ENCODE assay signal across 9 cellular contexts in genomic region chr19:15631817-15632216, GRCh38. TPM values are rescaled to one million over a fixed set of nuclear protein-coding genes. Genes with fewer than 3 reads are reported as not detected.
DNase-seq lines count a peak whose midpoint lies in the region; ATAC-seq and TF ChIP-seq lines count a peak whose summit lies in the region.
"Had no signal": no experiment of that assay in that cellular context is flagged by ENCODE, and none has a peak within 500 bp of the region (broad histone marks: within the 10 kb centered on the region; RNA-seq: fewer than 3 reads in every experiment).

No MANE protein-coding gene starts in this region.

- no peaks in the 10 kb centered on the region for H4K20me1 ChIP-seq in mammary epithelial cell (ENCODE audit: insufficient read depth, low read length)

- peak; percentile 62 for DNase-seq in activated naive CD4-positive, alpha-beta T cell treated with anti-CD3 and anti-CD28 coated beads, Interleukin-2, amount 10 ng/mL, durations not matched to agents 7 days and 5 days
- DNase-seq in activated naive CD4-positive, alpha-beta T cell treated with anti-CD3 and anti-CD28 coated beads, Interleukin-2, amount 50 U/mL, for 72 hours (ENCODE audit: low spot score in 2 of 2), result no peak
- DNase-seq in NOMO-1 (lab: John Stamatoyannopoulos, UW; ENCODE audit: unreplicated experiment in 2 of 2) (peak; percentile 17 to 62), mammary epithelial cell (no peak), SW480 (ENCODE audit: low spot score) (no peak), NCI-H510A treated with DMSO at 0.1 percent for 48 hours (lab: John Stamatoyannopoulos, UW) (no peak)
- peak; percentile 11 for DNase-seq in stimulated activated CD8-positive, alpha-beta memory T cell treated with anti-CD3 and anti-CD28 coated beads, Interleukin-4, amount 100 ng/mL, for 24 hours (ENCODE audit: low read depth)

- H3K4me1 ChIP-seq in mammary epithelial cell (ENCODE audit: insufficient read depth, low read length), result peaks cover 20% of the 10 kb centered on the region

- no peaks in the 10 kb centered on the region for H3K36me3 Mint-ChIP-seq in activated naive CD4-positive, alpha-beta T cell treated with anti-CD3 and anti-CD28 coated beads, Interleukin-2, amount 10 ng/mL, durations not matched to agents 7 days and 5 days
- no peaks in the 10 kb centered on the region for H3K36me3 Mint-ChIP-seq in activated naive CD4-positive, alpha-beta T cell treated with anti-CD3 and anti-CD28 coated beads, Interleukin-2, amount 50 U/mL, for 72 hours

- H3K79me2 ChIP-seq in mammary epithelial cell (ENCODE audit: insufficient read depth, low read length), result no peaks in the 10 kb centered on the region

- BruUV-seq in mammary epithelial cell (replicated peaks; lab: Mats Ljungman, UMichigan), result no TSS peak

- H3K9ac ChIP-seq in mammary epithelial cell (ENCODE audit: insufficient read depth, low read length), result no peak overlapping the region

- no peak overlapping the region for H3K27ac ChIP-seq in mammary epithelial cell (ENCODE audit: insufficient read depth, low read depth, low read length)

- dilution Hi-C loops in mammary epithelial cell (cut with HindIII; ENCODE audit: low sequenced_read_pairs), result loop anchor here (5.0 kb wide), 1 partner anchor 570 kb away; no protein-coding TSS in a partner anchor

- H3K4me3 Mint-ChIP-seq in activated naive CD4-positive, alpha-beta T cell treated with anti-CD3 and anti-CD28 coated beads, Interleukin-2, amount 10 ng/mL, durations not matched to agents 7 days and 5 days, result no peak overlapping the region

- H3K4me3 ChIP-seq in mammary epithelial cell (replicated peaks in 1 of 3; ENCODE audit: insufficient read depth in 1 of 3, low read depth in 2 of 3, low read length in 3 of 3), result no peak overlapping the region

- peak; percentile 26 to 60 for TF ChIP-seq CTCF in mammary epithelial cell (conservative IDR thresholded peaks at IDR 0.05 in 1 of 2, IDR thresholded peaks at IDR 0.05 in 1 of 2; ENCODE audit: extremely low read depth in 1 of 2, insufficient read depth in 1 of 2, low read depth in 1 of 2, low read length in 2 of 2)

- H3K4me1 Mint-ChIP-seq in activated naive CD4-positive, alpha-beta T cell treated with anti-CD3 and anti-CD28 coated beads, Interleukin-2, amount 10 ng/mL, durations not matched to agents 7 days and 5 days, result no peaks in the 10 kb centered on the region

- H3K9me3 Mint-ChIP-seq in activated naive CD4-positive, alpha-beta T cell treated with anti-CD3 and anti-CD28 coated beads, Interleukin-2, amount 10 ng/mL, durations not matched to agents 7 days and 5 days, result no peaks in the 10 kb centered on the region
- no peaks in the 10 kb centered on the region for H3K9me3 Mint-ChIP-seq in activated naive CD4-positive, alpha-beta T cell treated with anti-CD3 and anti-CD28 coated beads, Interleukin-2, amount 50 U/mL, for 72 hours

- H3K27ac Mint-ChIP-seq in activated naive CD4-positive, alpha-beta T cell treated with anti-CD3 and anti-CD28 coated beads, Interleukin-2, amount 10 ng/mL, durations not matched to agents 7 days and 5 days, result no peak overlapping the region
- H3K27ac Mint-ChIP-seq in activated naive CD4-positive, alpha-beta T cell treated with anti-CD3 and anti-CD28 coated beads, Interleukin-2, amount 50 U/mL, for 72 hours, result no peak overlapping the region

- in situ Hi-C loops in mammary epithelial cell (cut with MboI; ENCODE audit: low sequenced_read_pairs in 2 of 2), result loop anchor here in 1 of 2 donors (25.0 kb wide), 2 partner anchors 405 to 555 kb away; partner anchors contain the start of genes AP1M1 and FAM32A

- no peaks in the 10 kb centered on the region for H3K36me3 ChIP-seq in mammary epithelial cell (ENCODE audit: insufficient read depth, low read length)

- no peak for ATAC-seq in activated naive CD4-positive, alpha-beta T cell treated with anti-CD3 and anti-CD28 coated beads, Interleukin-2, amount 50 U/mL, for 72 hours
- no peak for ATAC-seq in HG02885 (IDR thresholded peaks at IDR 0.05; ENCODE audit: poor library complexity, unreplicated experiment)

- H3K27me3 Mint-ChIP-seq in activated naive CD4-positive, alpha-beta T cell treated with anti-CD3 and anti-CD28 coated beads, Interleukin-2, amount 10 ng/mL, durations not matched to agents 7 days and 5 days, result peaks cover 22% of the 10 kb centered on the region

- no peaks in the 10 kb centered on the region for H3K9me3 ChIP-seq in mammary epithelial cell (replicated peaks; ENCODE audit: insufficient read depth, low read length)

- no peak overlapping the region for H3K4me2 ChIP-seq in mammary epithelial cell (ENCODE audit: insufficient read depth, low read depth, low read length)

- 10% methylated on average over 2 of the region's 9 CpGs for WGBS in mammary epithelial cell (ENCODE audit: low coverage, missing lambda C conversion rate)

- intact Hi-C loops in mammary epithelial cell (cut with micrococcal nuclease), result no loop called here

- H2AFZ ChIP-seq in mammary epithelial cell (ENCODE audit: low read depth, low read length), result no peak overlapping the region

- H3K27me3 ChIP-seq in mammary epithelial cell (ENCODE audit: insufficient read depth, low read length), result no peaks in the 10 kb centered on the region

- CTCF ChIA-PET in activated naive CD4-positive, alpha-beta T cell treated with anti-CD3 and anti-CD28 coated beads, Interleukin-2, amount 10 ng/mL, durations not matched to agents 7 days and 5 days (lab: Charles Lee), result interaction anchor here (1.1 to 1.2 kb wide), 2 partner anchors 8 to 238 kb away, joined by 3 to 5 read pairs; no protein-coding TSS in a partner anchor
- CTCF ChIA-PET in mammary epithelial cell (lab: Charles Lee; ENCODE audit: low non-redundant PET), result interaction anchor here (0.8 kb wide), 1 partner anchor 8 kb away, joined by 9 read pairs; no protein-coding TSS in a partner anchor

RNA-seq across cellular contexts. Expression of gene CYP4F3, which starts 8.9 kb away (rescaled TPM):
- under 1 TPM; 0.14 to 0.18 TPM for total RNA-seq in activated naive CD4-positive, alpha-beta T cell treated with anti-CD3 and anti-CD28 coated beads, Interleukin-2, amount 50 U/mL, for 72 hours
- under 1 TPM; under 0.01 to 0.54 TPM for total RNA-seq in mammary epithelial cell
- 0.86 TPM for polyA plus RNA-seq in mammary epithelial cell
- polyA minus RNA-seq in mammary epithelial cell, result 2.8 TPM
- total RNA-seq: myocyte had no signal

RNA-seq across cellular contexts. Expression of gene CYP4F8, which starts 16.8 kb away (rescaled TPM):
- not detected for total RNA-seq in activated naive CD4-positive, alpha-beta T cell treated with anti-CD3 and anti-CD28 coated beads, Interleukin-2, amount 50 U/mL, for 72 hours
- not detected for total RNA-seq in mammary epithelial cell
- polyA plus RNA-seq in mammary epithelial cell, result not detected
- polyA minus RNA-seq in mammary epithelial cell, result not detected
- total RNA-seq: myocyte had no signal

RNA-seq across cellular contexts. Expression of gene CYP4F12, which starts 41.1 kb away (rescaled TPM):
- under 1 TPM in 1 of 2 donors, not detected in 1; 0.32 TPM for total RNA-seq in activated naive CD4-positive, alpha-beta T cell treated with anti-CD3 and anti-CD28 coated beads, Interleukin-2, amount 50 U/mL, for 72 hours
- not detected for total RNA-seq in mammary epithelial cell
- 0.26 TPM for polyA plus RNA-seq in mammary epithelial cell
- polyA minus RNA-seq in mammary epithelial cell, result not detected
- total RNA-seq: myocyte had no signal

Comparison
In these comparisons a context has a peak if more than half of its experiments do, and no peak if none do; other contexts are left out.
1. DNase-seq: peak in activated naive CD4-positive, alpha-beta T cell treated with anti-CD3 and anti-CD28 coated beads, Interleukin-2, amount 10 ng/mL, durations not matched to agents 7 days and 5 days (single experiment), NOMO-1 (2 of 2) and stimulated activated CD8-positive, alpha-beta memory T cell treated with anti-CD3 and anti-CD28 coated beads, Interleukin-4, amount 100 ng/mL, for 24 hours (single experiment); none in activated naive CD4-positive, alpha-beta T cell treated with anti-CD3 and anti-CD28 coated beads, Interleukin-2, amount 50 U/mL, for 72 hours (0 of 2), mammary epithelial cell (single experiment), SW480 (single experiment) and NCI-H510A treated with DMSO at 0.1 percent for 48 hours (single experiment).